Comparison of ENCODE assay signal across 28 cellular contexts in the genomic region with DNA sequence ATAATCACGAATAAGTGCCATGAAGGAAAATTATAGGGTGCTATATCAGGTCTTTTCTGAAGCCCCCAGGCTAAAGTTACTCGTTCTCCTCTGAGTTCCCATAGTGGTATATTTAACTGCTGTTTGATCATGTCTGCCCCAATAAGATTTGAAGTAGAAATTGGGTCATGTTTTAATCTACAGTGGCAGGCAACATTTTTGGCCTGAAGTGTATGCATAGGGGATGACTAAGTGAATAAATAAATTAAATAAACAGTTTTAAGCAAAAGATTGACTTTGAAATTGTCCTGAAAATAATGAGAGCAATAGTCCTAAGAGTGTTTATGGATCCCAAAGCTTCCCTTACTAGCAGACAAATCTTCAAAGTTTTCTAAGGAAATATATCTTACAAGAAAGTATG.
"Had no signal": no experiment of that assay in that cellular context is flagged by ENCODE, and none has a peak within 500 bp of the region (broad histone marks: within the 10 kb centered on the region; RNA-seq: fewer than 3 reads in every experiment).

No MANE protein-coding gene starts in this region.

- H3K4me1 Mint-ChIP-seq: stimulated activated effector memory CD8-positive, alpha-beta T cell treated with anti-CD3 and anti-CD28 coated beads, Interleukin-12 subunit alpha, Interleukin-12 subunit beta, amount 100 ng/mL, for 72 hours; stimulated activated memory B cell treated with anti-CD40 and anti-IgM and Interleukin-4, amounts not matched to agents 10 μg/mL and 1 μg/mL and 100 μg/mL, for 72 hours; stimulated activated naive B cell treated with anti-CD40 and anti-IgM and Interleukin-4, amounts not matched to agents 10 μg/mL and 1 μg/mL and 100 μg/mL, for 72 hours had no signal

- H3K9me3 ChIP-seq: stomach, suprapubic skin, testis, thoracic aorta, thyroid gland, tibial artery, tibial nerve, transverse colon, upper lobe of left lung, upper lobe of right lung, uterus, vagina had no signal

- H3K4me1 ChIP-seq: stomach, suprapubic skin, testis, thyroid gland, tibial artery, tibial nerve, transverse colon, upper lobe of left lung, upper lobe of right lung, uterus, vagina had no signal

- H3K4me3 Mint-ChIP-seq: stimulated activated effector memory CD8-positive, alpha-beta T cell treated with anti-CD3 and anti-CD28 coated beads, Interleukin-12 subunit alpha, Interleukin-12 subunit beta, amount 100 ng/mL, for 72 hours; stimulated activated memory B cell treated with anti-CD40 and anti-IgM and Interleukin-4, amounts not matched to agents 10 μg/mL and 1 μg/mL and 100 μg/mL, for 72 hours; stimulated activated naive B cell treated with anti-CD40 and anti-IgM and Interleukin-4, amounts not matched to agents 10 μg/mL and 1 μg/mL and 100 μg/mL, for 72 hours; stimulated activated naive CD8-positive, alpha-beta T cell treated with anti-CD3 and anti-CD28 coated beads, Interleukin-15, amount 100 ng/mL, for 72 hours; stimulated activated naive CD8-positive, alpha-beta T cell treated with anti-CD3 and anti-CD28 coated beads, Interleukin-15, Interleukin-2, amounts not matched to agents 100 ng/mL and 50 ng/mL, for 24 hours; type B pancreatic cell had no signal

- H3K36me3 ChIP-seq: stomach, suprapubic skin, thoracic aorta, thyroid gland, tibial artery, tibial nerve, transverse colon, upper lobe of left lung, upper lobe of right lung, uterus, vagina had no signal

- H3K27ac ChIP-seq: stomach, suprapubic skin, testis, thoracic aorta, thyroid gland, tibial artery, tibial nerve, transverse colon, upper lobe of left lung, upper lobe of right lung, uterus, vagina had no signal

- ATAC-seq: stimulated activated effector memory CD8-positive, alpha-beta T cell treated with anti-CD3 and anti-CD28 coated beads, Interleukin-12 subunit alpha, Interleukin-12 subunit beta, amount 100 ng/mL, for 72 hours; stimulated activated memory B cell treated with anti-CD40 and anti-IgM and Interleukin-4, amounts not matched to agents 10 μg/mL and 1 μg/mL and 100 μg/mL, for 72 hours; stimulated activated naive B cell treated with anti-CD40 and anti-IgM and Interleukin-4, amounts not matched to agents 10 μg/mL and 1 μg/mL and 100 μg/mL, for 72 hours; stimulated activated naive CD8-positive, alpha-beta T cell treated with anti-CD3 and anti-CD28 coated beads, Interleukin-15, amount 100 ng/mL, for 72 hours; stimulated activated naive CD8-positive, alpha-beta T cell treated with anti-CD3 and anti-CD28 coated beads, Interleukin-15, Interleukin-2, amounts not matched to agents 100 U/mL and 50 U/mL, for 24 hours; upper lobe of right lung had no signal

- H3K36me3 Mint-ChIP-seq: stimulated activated effector memory CD8-positive, alpha-beta T cell treated with anti-CD3 and anti-CD28 coated beads, Interleukin-12 subunit alpha, Interleukin-12 subunit beta, amount 100 ng/mL, for 72 hours; stimulated activated memory B cell treated with anti-CD40 and anti-IgM and Interleukin-4, amounts not matched to agents 10 μg/mL and 1 μg/mL and 100 μg/mL, for 72 hours; stimulated activated naive B cell treated with anti-CD40 and anti-IgM and Interleukin-4, amounts not matched to agents 10 μg/mL and 1 μg/mL and 100 μg/mL, for 72 hours had no signal

- DNase-seq: stimulated activated CD4-positive, alpha-beta T cell treated with anti-CD3 and anti-CD28 coated beads, Interleukin-2, amount 100 ng/mL, for 48 hours; stimulated activated CD4-positive, alpha-beta T cell treated with anti-CD3 and anti-CD28 coated beads, Interleukin-4, amount 100 ng/mL, for 1 hour; stimulated activated CD4-positive, alpha-beta T cell treated with anti-CD3 and anti-CD28 coated beads, Interleukin-4, amount 100 ng/mL, for 24 hours; stimulated activated CD4-positive, alpha-beta T cell treated with anti-CD3 and anti-CD28 coated beads, Interleukin-4, amount 100 ng/mL, for 4 hours; stimulated activated CD8-positive, alpha-beta memory T cell treated with anti-CD3 and anti-CD28 coated beads, Interleukin-4, amount 100 ng/mL, for 48 hours; stimulated activated naive B cell treated with anti-CD40 and anti-IgM and Interleukin-4, amounts not matched to agents 10 μg/mL and 1 μg/mL and 100 μg/mL, for 72 hours; stimulated activated naive CD4-positive, alpha-beta T cell; stimulated activated naive CD4-positive, alpha-beta T cell treated with Interleukin-2 at 50 U/mL for 16 hours; stimulated activated naive CD8-positive, alpha-beta T cell treated with anti-CD3 and anti-CD28 coated beads, Interleukin-15, amount 100 ng/mL, for 72 hours; stimulated activated naive CD8-positive, alpha-beta T cell treated with anti-CD3 and anti-CD28 coated beads, Interleukin-15, Interleukin-2, amounts not matched to agents 100 U/mL and 50 U/mL, for 24 hours; stomach; substantia nigra; testis; thyroid gland; tibial artery; transverse colon; trophoblast cell; upper lobe of left lung; upper lobe of right lung; uterus had no signal

- H3K4me3 ChIP-seq: stomach, suprapubic skin, testis, thoracic aorta, thyroid gland, tibial artery, tibial nerve, transverse colon, upper lobe of left lung, upper lobe of right lung, uterus, vagina had no signal

- H3K27me3 Mint-ChIP-seq: stimulated activated memory B cell treated with anti-CD40 and anti-IgM and Interleukin-4, amounts not matched to agents 10 μg/mL and 1 μg/mL and 100 μg/mL, for 72 hours; stimulated activated naive CD8-positive, alpha-beta T cell treated with anti-CD3 and anti-CD28 coated beads, Interleukin-15, amount 100 ng/mL, for 72 hours had no signal

- H3K27me3 ChIP-seq: stomach, suprapubic skin, testis, thyroid gland, tibial artery, tibial nerve, transverse colon, upper lobe of left lung, upper lobe of right lung, uterus, vagina had no signal

- H3K9me3 Mint-ChIP-seq: stimulated activated effector memory CD8-positive, alpha-beta T cell treated with anti-CD3 and anti-CD28 coated beads, Interleukin-12 subunit alpha, Interleukin-12 subunit beta, amount 100 ng/mL, for 72 hours; stimulated activated memory B cell treated with anti-CD40 and anti-IgM and Interleukin-4, amounts not matched to agents 10 μg/mL and 1 μg/mL and 100 μg/mL, for 72 hours; stimulated activated naive CD8-positive, alpha-beta T cell treated with anti-CD3 and anti-CD28 coated beads, Interleukin-15, amount 100 ng/mL, for 72 hours; stimulated activated naive CD8-positive, alpha-beta T cell treated with anti-CD3 and anti-CD28 coated beads, Interleukin-15, Interleukin-2, amounts not matched to agents 100 ng/mL and 50 ng/mL, for 24 hours had no signal

- H3K27ac Mint-ChIP-seq: stimulated activated effector memory CD8-positive, alpha-beta T cell treated with anti-CD3 and anti-CD28 coated beads, Interleukin-12 subunit alpha, Interleukin-12 subunit beta, amount 100 ng/mL, for 72 hours; stimulated activated memory B cell treated with anti-CD40 and anti-IgM and Interleukin-4, amounts not matched to agents 10 μg/mL and 1 μg/mL and 100 μg/mL, for 72 hours; stimulated activated naive B cell treated with anti-CD40 and anti-IgM and Interleukin-4, amounts not matched to agents 10 μg/mL and 1 μg/mL and 100 μg/mL, for 72 hours; stimulated activated naive CD8-positive, alpha-beta T cell treated with anti-CD3 and anti-CD28 coated beads, Interleukin-15, amount 100 ng/mL, for 72 hours; stimulated activated naive CD8-positive, alpha-beta T cell treated with anti-CD3 and anti-CD28 coated beads, Interleukin-15, Interleukin-2, amounts not matched to agents 100 ng/mL and 50 ng/mL, for 24 hours; type B pancreatic cell had no signal
